Comparison of ENCODE assay signal across 15 cellular contexts in the genomic region with DNA sequence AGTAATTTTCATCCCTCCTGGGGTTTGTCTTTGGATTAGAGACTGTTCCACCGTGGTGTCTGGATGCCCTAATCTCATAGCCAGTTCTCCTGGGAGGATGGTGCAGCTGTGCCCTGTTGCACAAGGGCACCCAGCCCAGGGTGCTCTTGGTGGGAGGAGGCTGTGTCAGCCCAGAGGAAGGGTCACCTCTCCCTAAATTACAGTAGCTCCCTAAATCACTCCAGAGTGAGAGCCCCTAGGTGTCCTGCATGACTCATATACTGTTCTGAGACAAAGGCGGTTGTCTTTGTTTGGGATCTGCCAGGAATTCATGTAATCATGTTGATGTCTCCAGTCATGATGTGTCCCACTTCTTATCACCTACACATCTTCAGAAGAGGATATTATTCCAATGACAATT. TPM values are rescaled to one million over a fixed set of nuclear protein-coding genes. Genes with fewer than 3 reads are reported as not detected.
DNase-seq lines count a peak whose midpoint lies in the region; TF ChIP-seq lines count a peak whose summit lies in the region.
"Had no signal": no experiment of that assay in that cellular context is flagged by ENCODE, and none has a peak within 500 bp of the region (broad histone marks: within the 10 kb centered on the region; RNA-seq: fewer than 3 reads in every experiment).

No MANE protein-coding gene starts in this region.

- H3K27me3 Mint-ChIP-seq in type B pancreatic cell: no peaks in the 10 kb centered on the region

- POLR2A ChIA-PET in RWPE1 (lab: Yijun Ruan, JAX; ENCODE audit: low non-redundant PET): no interaction called here

- peak in 2 of 3 experiments; percentile 70 to 83 for DNase-seq in NCI-H1417 (lab: John Stamatoyannopoulos, UW)
- no peak for DNase-seq in NCI-H1417 treated with DMSO at 0.1 percent for 48 hours (lab: John Stamatoyannopoulos, UW)
- DNase-seq in RWPE1 (ENCODE audit: low spot score): peak; percentile 38
- DNase-seq in iris pigment epithelial cell (ENCODE audit: low read depth): peak; percentile 52
- no peak for DNase-seq in type B pancreatic cell (ENCODE audit: extremely low spot score, unreplicated experiment)
- no peak for DNase-seq in NCI-H2029 treated with DMSO at 0.1 percent for 48 hours (lab: John Stamatoyannopoulos, UW)
- no peak for DNase-seq in cerebellum (ENCODE audit: low spot score)
- DNase-seq in erythroblast (lab: John Stamatoyannopoulos, UW): no peak
- DNase-seq: activated CD8-positive, alpha-beta T cell treated with anti-CD3 and anti-CD28 coated beads, Interleukin-2, amount 10 ng/mL, durations not matched to agents 7 days and 5 days; kidney; nephron progenitor cell; NK-92 treated with Interleukin-12 subunit alpha and Interleukin-12 subunit beta, amount 100 ng/mL, for 24 hours had no signal

- H3K27ac Mint-ChIP-seq in type B pancreatic cell: peak overlapping the region; percentile 96
- H3K27ac Mint-ChIP-seq: activated CD8-positive, alpha-beta T cell treated with anti-CD3 and anti-CD28 coated beads, Interleukin-2, amount 10 ng/mL, durations not matched to agents 7 days and 5 days; activated naive CD4-positive, alpha-beta T cell treated with anti-CD3 and anti-CD28 coated beads, Interleukin-2, amount 50 U/mL, for 72 hours; nephron progenitor cell; T-helper 1 cell treated with Interleukin-12 subunit alpha and Interleukin-12 subunit beta and Interleukin-4 antibody, amounts not matched to agents 30 μg/mL and 1 μg/mL, for 36 hours had no signal

- peak overlapping the region; percentile 82 for H3K27ac ChIP-seq in RWPE1
- H3K27ac ChIP-seq: tibial artery had no signal

- peak overlapping the region; percentile 59 for H3K4me3 Mint-ChIP-seq in type B pancreatic cell
- H3K4me3 Mint-ChIP-seq: activated CD8-positive, alpha-beta T cell treated with anti-CD3 and anti-CD28 coated beads, Interleukin-2, amount 10 ng/mL, durations not matched to agents 7 days and 5 days; nephron progenitor cell; T-helper 1 cell treated with Interleukin-12 subunit alpha and Interleukin-12 subunit beta and Interleukin-4 antibody, amounts not matched to agents 30 μg/mL and 1 μg/mL, for 36 hours had no signal

- TF ChIP-seq POLR2A in erythroblast (IDR thresholded peaks at IDR 0.05; ENCODE audit: low read length): no peak

- CTCF ChIA-PET in RWPE1 (lab: Yijun Ruan, JAX): interaction anchor here (1.1 kb wide), 1 partner anchor 220 kb away, joined by 3 read pairs; a partner anchor contains a TSS

- no peak for TF ChIP-seq CTCF in RWPE1 (conservative IDR thresholded peaks at IDR 0.05; ENCODE audit: low read depth)
- no peak for TF ChIP-seq CTCF in type B pancreatic cell (conservative IDR thresholded peaks at IDR 0.05)

- H3K36me3 Mint-ChIP-seq in type B pancreatic cell: peaks cover 24% of the 10 kb centered on the region
- H3K36me3 Mint-ChIP-seq: activated naive CD4-positive, alpha-beta T cell treated with anti-CD3 and anti-CD28 coated beads, Interleukin-2, amount 50 U/mL, for 72 hours had no signal

- H3K9me3 Mint-ChIP-seq in type B pancreatic cell: peaks cover 4% of the 10 kb centered on the region
- H3K9me3 Mint-ChIP-seq: activated naive CD4-positive, alpha-beta T cell treated with anti-CD3 and anti-CD28 coated beads, Interleukin-2, amount 50 U/mL, for 72 hours; nephron progenitor cell; T-helper 1 cell treated with Interleukin-12 subunit alpha and Interleukin-12 subunit beta and Interleukin-4 antibody, amounts not matched to agents 30 μg/mL and 1 μg/mL, for 36 hours had no signal

- H3K4me1 Mint-ChIP-seq in type B pancreatic cell (ENCODE audit: unreplicated experiment): peaks cover 19% of the 10 kb centered on the region

RNA-seq across cellular contexts. Expression of a gene that starts 19.7 kb away (rescaled TPM):
- total RNA-seq in type B pancreatic cell (ENCODE audit: low replicate concordance) (86.8 and 293 TPM in 2 replicates), cerebellum (1.4 TPM)

Comparison
In these comparisons a context has a peak if more than half of its experiments do, and no peak if none do; other contexts are left out.
1. DNase-seq: peak in NCI-H1417 (2 of 3), RWPE1 (single experiment) and iris pigment epithelial cell (single experiment); none in NCI-H1417 treated with DMSO at 0.1 percent for 48 hours (single experiment), type B pancreatic cell (single experiment), NCI-H2029 treated with DMSO at 0.1 percent for 48 hours (single experiment), cerebellum (single experiment) and erythroblast (0 of 2).
2. RNA of a gene that starts 19.7 kb away (total RNA-seq): 86.8 to 293 TPM in type B pancreatic cell; 1.4 TPM in cerebellum (single experiment); every median in the first group is over 10 times any median in the second.